ENCODE assay signal across 8 cellular contexts in genomic region chr5:40798012-40798855, GRCh38. TPM values are rescaled to one million over a fixed set of nuclear protein-coding genes. Genes with fewer than 3 reads are reported as not detected.
DNase-seq lines count a peak whose midpoint lies in the region; ATAC-seq and FAIRE-seq lines count a peak whose summit lies in the region.

Gene PRKAA1, minus strand, starts transcription at chr5:40798374. Its CDS starts 185 bp downstream, at chr5:40798189.

- H3K36me3 Mint-ChIP-seq in memory B cell = peaks cover 3% of the 10 kb centered on the region

- in situ Hi-C loops in Caki2 (cut with HindIII; ENCODE audit: low pct_unique_long_range_greater_than_20kb, low sequenced_read_pairs) = no loop called here

- H3K4me3 Mint-ChIP-seq in memory B cell = peak within 1 kb of the TSS; percentile 93

- FAIRE-seq in HTR-8/SVneo (lab: Jason Lieb, UNC) = peak; percentile 86

- H3K27ac ChIP-seq in effector memory CD4-positive, alpha-beta T cell (ENCODE audit: insufficient read depth, low read length, poor library complexity, severe bottlenecking) = peak within 1 kb of the TSS; percentile 91

- H3K36me3 ChIP-seq in effector memory CD4-positive, alpha-beta T cell (ENCODE audit: control insufficient read depth, insufficient read depth, low read length) = no peaks in the 10 kb centered on the region

- peak; percentile 93 for ATAC-seq in GM21381 (IDR thresholded peaks at IDR 0.05; ENCODE audit: unreplicated experiment)
- ATAC-seq in memory B cell (ENCODE audit: low read depth) = peak; percentile 91

- H3K4me1 ChIP-seq in effector memory CD4-positive, alpha-beta T cell (ENCODE audit: control insufficient read depth, insufficient read depth, low read length, poor library complexity, severe bottlenecking) = peaks cover 13% of the 10 kb centered on the region

- H3K27me3 Mint-ChIP-seq in memory B cell = no peaks in the 10 kb centered on the region

- POLR2A ChIA-PET in activated CD8-positive, alpha-beta memory T cell treated with anti-CD3 and anti-CD28 coated beads for 36 hours (lab: Charles Lee) = interaction anchor here (0.6 to 1.6 kb wide), 4 partner anchors 16 to 1106 kb away, joined by 3 to 6 read pairs (median 3); partner anchors contain the start of genes RIMOC1 and TTC33

- peaks cover 24% of the 10 kb centered on the region for H3K4me1 Mint-ChIP-seq in memory B cell

- peak within 1 kb of the TSS; percentile 93 for H3K27ac Mint-ChIP-seq in memory B cell

- DNase-seq in Caki2 (ENCODE audit: low read depth) (peak; percentile 83), HTR-8/SVneo (ENCODE audit: insufficient read length, low spot score) (peak; percentile 95), NOMO-1 (lab: John Stamatoyannopoulos, UW; ENCODE audit: unreplicated experiment in 2 of 2) (peak; percentile 98 to 99), memory B cell (ENCODE audit: low spot score in 2 of 2) (peak; percentile 90 to 91)
- peak; percentile 82 to 87 (median 86) for DNase-seq in effector memory CD4-positive, alpha-beta T cell
- peak; percentile 76 for DNase-seq in stimulated activated CD8-positive, alpha-beta memory T cell treated with anti-CD3 and anti-CD28 coated beads, Interleukin-12 subunit alpha, Interleukin-12 subunit beta, amount 100 ng/mL, for 24 hours (ENCODE audit: extremely low read depth)

- H3K4me3 ChIP-seq in effector memory CD4-positive, alpha-beta T cell (ENCODE audit: insufficient read depth, low read depth, low read length, poor library complexity, severe bottlenecking) = peak within 1 kb of the TSS; percentile 91

- H3K9me3 ChIP-seq in effector memory CD4-positive, alpha-beta T cell (ENCODE audit: control insufficient read depth, low read length) = no peaks in the 10 kb centered on the region

- H3K27me3 ChIP-seq in effector memory CD4-positive, alpha-beta T cell (replicated peaks; ENCODE audit: control insufficient read depth, insufficient read depth, low read length, poor library complexity, severe bottlenecking) = no peaks in the 10 kb centered on the region

- no peaks in the 10 kb centered on the region for H3K9me3 Mint-ChIP-seq in memory B cell

- CTCF ChIA-PET in activated CD8-positive, alpha-beta memory T cell treated with anti-CD3 and anti-CD28 coated beads for 36 hours (lab: Charles Lee) = interaction anchor here (0.7 to 1.0 kb wide), 4 partner anchors 10 to 43 kb away, joined by 3 to 4 read pairs (median 4); partner anchors contain the start of gene CARD6

RNA-seq across cellular contexts. Expression of gene PRKAA1, which starts in this region (rescaled TPM):
- 19.8 and 83.2 TPM in 2 replicates for total RNA-seq in Caki2 (2014; rRNA removed; shearing (Covaris generic); ENCODE audit: low replicate concordance)
- 10 to 100 TPM; 63.8 to 65.1 TPM for total RNA-seq in activated CD8-positive, alpha-beta memory T cell treated with anti-CD3 and anti-CD28 coated beads for 36 hours

Comparison
In these comparisons a context has a peak if more than half of its experiments do, and no peak if none do; other contexts are left out.
1. Peak in every context shown above with its lines: DNase-seq, ATAC-seq, H3K4me3 ChIP-seq and H3K27ac ChIP-seq.